Comparison of ENCODE assay signal across 8 cellular contexts in genomic region chr2:190180313-190181065, GRCh38.
DNase-seq lines count a peak whose midpoint lies in the region; ATAC-seq and TF ChIP-seq lines count a peak whose summit lies in the region.

No MANE protein-coding gene starts in this region.

- H3K23ac ChIP-seq in H9 (ENCODE audit: insufficient read length, low read depth, low read length) = no peak overlapping the region

- H3K27me3 Mint-ChIP-seq in MCF 10A (ENCODE audit: insufficient read depth, unreplicated experiment) (no peaks in the 10 kb centered on the region), H9 (ENCODE audit: low read depth) (peaks cover 18% of the 10 kb centered on the region), nephron (ENCODE audit: low read depth) (peaks cover 5% of the 10 kb centered on the region)
- peaks cover 23% of the 10 kb centered on the region for H3K27me3 Mint-ChIP-seq in activated CD4-positive, alpha-beta T cell treated with anti-CD3 and anti-CD28 coated beads, Interleukin-2, amount 10 ng/mL, durations not matched to agents 7 days and 5 days

- no peak overlapping the region for H2BK15ac ChIP-seq in H9 (ENCODE audit: low read depth, low read length)

- H2AK5ac ChIP-seq in H9 (ENCODE audit: insufficient read length, low read length) = no peak overlapping the region

- H3K36me3 Mint-ChIP-seq in MCF 10A (ENCODE audit: insufficient read depth, unreplicated experiment) (no peaks in the 10 kb centered on the region), H9 (ENCODE audit: insufficient read depth in 1 of 3, low read depth in 3 of 3) (no peaks in the 10 kb centered on the region), nephron (ENCODE audit: low read depth) (no peaks in the 10 kb centered on the region)
- no peaks in the 10 kb centered on the region for H3K36me3 Mint-ChIP-seq in activated CD4-positive, alpha-beta T cell treated with anti-CD3 and anti-CD28 coated beads, Interleukin-2, amount 10 ng/mL, durations not matched to agents 7 days and 5 days (ENCODE audit: low read depth)

- no peak overlapping the region for H3K4ac ChIP-seq in H9 (ENCODE audit: low read depth, low read length)

- H2BK20ac ChIP-seq in H9 (ENCODE audit: low read depth, low read length, poor library complexity, severe bottlenecking) = no peak overlapping the region

- H3K9ac ChIP-seq in H9 (ENCODE audit: extremely low read depth, insufficient read length, low read length) = no peak overlapping the region

- H4K5ac ChIP-seq in H9 (ENCODE audit: insufficient read length, low read depth, low read length) = no peak overlapping the region

- WGBS in H9 (ENCODE audit: extremely low coverage, insufficient read length, low lambda C conversion rate) = no CpG with 5 or more reads among the region's 76 CpGs

- CTCF ChIA-PET in MCF 10A (lab: Yijun Ruan, JAX) = no interaction called here
- CTCF ChIA-PET in activated CD4-positive, alpha-beta T cell treated with anti-CD3 and anti-CD28 coated beads, Interleukin-2, amount 10 ng/mL, durations not matched to agents 7 days and 5 days (lab: Charles Lee) = interaction anchor here (0.6 to 1.2 kb wide), 2 partner anchors 19 to 120 kb away, joined by 3 read pairs; no protein-coding TSS in a partner anchor

- H3K9me3 Mint-ChIP-seq in MCF 10A (ENCODE audit: unreplicated experiment) (no peaks in the 10 kb centered on the region), H9 (no peaks in the 10 kb centered on the region), nephron (no peaks in the 10 kb centered on the region)
- H3K9me3 Mint-ChIP-seq in activated CD4-positive, alpha-beta T cell treated with anti-CD3 and anti-CD28 coated beads, Interleukin-2, amount 10 ng/mL, durations not matched to agents 7 days and 5 days = no peaks in the 10 kb centered on the region

- BruUV-seq in MCF 10A (replicated peaks; lab: Mats Ljungman, UMichigan) = no TSS peak

- peak overlapping the region; percentile 55 for H3K4me2 ChIP-seq in H9 (ENCODE audit: insufficient read depth, insufficient read length, low read length)

- H2AFZ ChIP-seq in H9 (ENCODE audit: low read length) = no peak overlapping the region

- H3K4me3 Mint-ChIP-seq in MCF 10A (ENCODE audit: unreplicated experiment) (no peak overlapping the region), H9 (peak overlapping the region; percentile 68 to 83; a peak in 4 of 5 replicates), nephron (peak overlapping the region; percentile 80 to 88 (median 87))
- no peak overlapping the region for H3K4me3 Mint-ChIP-seq in activated CD4-positive, alpha-beta T cell treated with anti-CD3 and anti-CD28 coated beads, Interleukin-2, amount 10 ng/mL, durations not matched to agents 7 days and 5 days

- no peak overlapping the region for H3K18ac ChIP-seq in H9 (ENCODE audit: insufficient read length, low read depth, low read length)

- peak overlapping the region; percentile 94 for H3K14ac ChIP-seq in H9 (ENCODE audit: insufficient read depth, low read length)

- no peaks in the 10 kb centered on the region for H3K4me1 Mint-ChIP-seq in MCF 10A (ENCODE audit: insufficient read depth, unreplicated experiment)
- peaks cover 9 to 11% of the 10 kb centered on the region in 2 experiments for H3K4me1 Mint-ChIP-seq in H9
- H3K4me1 Mint-ChIP-seq in activated CD4-positive, alpha-beta T cell treated with anti-CD3 and anti-CD28 coated beads, Interleukin-2, amount 10 ng/mL, durations not matched to agents 7 days and 5 days = peaks cover 4% of the 10 kb centered on the region
- H3K4me1 Mint-ChIP-seq in nephron = peaks cover 23% of the 10 kb centered on the region

- H3K79me1 ChIP-seq in H9 (ENCODE audit: insufficient read depth, low read depth, low read length, poor library complexity, severe bottlenecking) = no peaks in the 10 kb centered on the region

- H3T11ph ChIP-seq in H9 (ENCODE audit: low read length) = no peak overlapping the region

- no peak overlapping the region for H4K8ac ChIP-seq in H9 (replicated peaks; ENCODE audit: insufficient read length, low read depth, low read length)

- peak in 1 of 2 donors; percentile 32 for DNase-seq in breast epithelium (ENCODE audit: low spot score in 2 of 2)
- DNase-seq in MCF 10A (ENCODE audit: unreplicated experiment) = no peak
- DNase-seq in H9 = peak; percentile 89
- peak; percentile 69 for DNase-seq in LHCN-M2 (ENCODE audit: low read depth)
- peak; percentile 6 for DNase-seq in activated CD4-positive, alpha-beta T cell treated with anti-CD3 and anti-CD28 coated beads, Interleukin-2, amount 10 ng/mL, durations not matched to agents 7 days and 5 days
- DNase-seq in foreskin keratinocyte = peak in 1 of 2 donors; percentile 11
- no peak for DNase-seq in central memory CD4-positive, alpha-beta T cell

- H3K27ac Mint-ChIP-seq in MCF 10A (ENCODE audit: low read depth, unreplicated experiment) (no peak overlapping the region), H9 (no peak overlapping the region), nephron (peak overlapping the region in 2 of 3 experiments; percentile 34 to 73)
- H3K27ac Mint-ChIP-seq in activated CD4-positive, alpha-beta T cell treated with anti-CD3 and anti-CD28 coated beads, Interleukin-2, amount 10 ng/mL, durations not matched to agents 7 days and 5 days = no peak overlapping the region

- no peak overlapping the region for H4K91ac ChIP-seq in H9 (ENCODE audit: insufficient read length, low read depth, low read length)

- no peaks in the 10 kb centered on the region for H3K79me2 ChIP-seq in H9 (ENCODE audit: insufficient read depth, low read length)

- intact Hi-C loops in breast epithelium (cut with DNase I; ENCODE audit: low total_unique reads) (no loop called here), MCF 10A (cut with micrococcal nuclease) (no loop called here)

- H2BK120ac ChIP-seq in H9 (ENCODE audit: low read depth, low read length, poor library complexity, severe bottlenecking) = no peak overlapping the region

- no peak for TF ChIP-seq POLR2A in breast epithelium (IDR thresholded peaks at IDR 0.05)

- no peak overlapping the region for H3K56ac ChIP-seq in H9 (ENCODE audit: insufficient read length, low read depth, low read length)

- ATAC-seq in foreskin keratinocyte = peak; percentile 71

- no peaks in the 10 kb centered on the region for H4K20me1 ChIP-seq in H9 (ENCODE audit: control insufficient read depth, insufficient read depth, insufficient read length)

- no peaks in the 10 kb centered on the region for H3K9me3 ChIP-seq in breast epithelium
- no peaks in the 10 kb centered on the region for H3K9me3 ChIP-seq in H9 (ENCODE audit: control insufficient read depth, low read depth, low read length)

- H3K4me1 ChIP-seq in breast epithelium (no peaks in the 10 kb centered on the region), H9 (ENCODE audit: insufficient read depth, low read length) (peaks cover 2% of the 10 kb centered on the region; the same call in 1 of the 2 replicates), foreskin keratinocyte (no peaks in the 10 kb centered on the region)

- TF ChIP-seq CTCF in breast epithelium (IDR thresholded peaks at IDR 0.05) (peak in 2 of 3 donors; percentile 36 to 46), MCF 10A (IDR thresholded peaks at IDR 0.05; ENCODE audit: unreplicated experiment) (no peak), H9 (conservative IDR thresholded peaks at IDR 0.05) (peak; percentile 70), foreskin keratinocyte (conservative IDR thresholded peaks at IDR 0.05) (peak; percentile 47), nephron (IDR thresholded peaks at IDR 0.05; ENCODE audit: unreplicated experiment in 3 of 3) (peak; percentile 15 to 50 (median 20))

- H3K27ac ChIP-seq in breast epithelium = peak overlapping the region; percentile 89 to 91
- H3K27ac ChIP-seq in H9 (ENCODE audit: insufficient read length, low read depth, low read length) = no peak overlapping the region
- no peak overlapping the region for H3K27ac ChIP-seq in foreskin keratinocyte

- no peak overlapping the region for H2BK5ac ChIP-seq in H9 (ENCODE audit: insufficient read length, low read length)

- POLR2A ChIA-PET in MCF 10A (lab: Yijun Ruan, JAX) = interaction anchor here (0.6 kb wide), 1 partner anchor 78 kb away, joined by 3 read pairs; no protein-coding TSS in a partner anchor
- POLR2A ChIA-PET in activated CD4-positive, alpha-beta T cell treated with anti-CD3 and anti-CD28 coated beads, Interleukin-2, amount 10 ng/mL, durations not matched to agents 7 days and 5 days (lab: Charles Lee) = no interaction called here

- no peaks in the 10 kb centered on the region for H3K23me2 ChIP-seq in H9 (ENCODE audit: insufficient read length, low read depth, low read length, poor library complexity, severe bottlenecking)

- H3K4me3 ChIP-seq in breast epithelium = peak overlapping the region; percentile 47 to 82 (median 69)

- no peaks in the 10 kb centered on the region for H3K36me3 ChIP-seq in breast epithelium

- H2BK12ac ChIP-seq in H9 (ENCODE audit: insufficient read length, low read depth, low read length) = no peak overlapping the region

- H3K27me3 ChIP-seq in breast epithelium (no peaks in the 10 kb centered on the region), H9 (ENCODE audit: insufficient read depth, low read length) (no peaks in the 10 kb centered on the region; the same call in 1 of the 2 replicates), foreskin keratinocyte (no peaks in the 10 kb centered on the region)

Comparison
In these comparisons a context has a peak if more than half of its experiments do, and no peak if none do; other contexts are left out.
1. DNase-seq: peak in H9 (single experiment), LHCN-M2 (single experiment) and activated CD4-positive, alpha-beta T cell treated with anti-CD3 and anti-CD28 coated beads, Interleukin-2, amount 10 ng/mL, durations not matched to agents 7 days and 5 days (single experiment); none in MCF 10A (single experiment) and central memory CD4-positive, alpha-beta T cell (single experiment).
2. H3K27ac ChIP-seq: peak in breast epithelium (2 of 2); none in H9 (single experiment) and foreskin keratinocyte (single experiment).
3. H3K27ac Mint-ChIP-seq: peak in nephron (2 of 3); none in MCF 10A (single experiment), H9 (0 of 3) and activated CD4-positive, alpha-beta T cell treated with anti-CD3 and anti-CD28 coated beads, Interleukin-2, amount 10 ng/mL, durations not matched to agents 7 days and 5 days (single experiment).
4. H3K4me3 Mint-ChIP-seq: peak in H9 (2 of 2) and nephron (3 of 3); none in MCF 10A (single experiment) and activated CD4-positive, alpha-beta T cell treated with anti-CD3 and anti-CD28 coated beads, Interleukin-2, amount 10 ng/mL, durations not matched to agents 7 days and 5 days (single experiment).